39 cellular contexts compared by ENCODE assay signal in the genomic region with DNA sequence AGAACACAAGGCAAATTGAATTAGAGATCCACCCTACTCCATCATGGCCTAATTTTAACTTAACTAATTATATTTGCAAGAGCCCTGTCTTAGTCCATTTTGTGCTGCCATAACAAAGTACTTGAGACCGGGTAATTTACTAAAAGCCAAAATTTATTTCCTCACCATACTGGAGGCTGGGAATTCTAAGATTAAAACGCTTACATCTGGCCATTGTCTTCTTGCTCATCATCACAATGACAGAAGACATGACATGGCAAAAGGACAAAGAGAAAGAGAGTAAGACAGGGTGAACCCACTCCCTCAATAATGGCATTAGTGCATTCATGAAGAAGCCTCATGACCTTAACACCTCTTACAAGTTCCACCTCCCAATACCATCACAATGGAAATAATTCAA.
"Had no signal": no experiment of that assay in that cellular context is flagged by ENCODE, and none has a peak within 500 bp of the region (broad histone marks: within the 10 kb centered on the region; RNA-seq: fewer than 3 reads in every experiment).

No MANE protein-coding gene starts in this region.

- H3K4me1 ChIP-seq: adrenal gland, ascending aorta, body of pancreas, breast epithelium had no signal

- H3K4me3 Mint-ChIP-seq: activated naive CD4-positive, alpha-beta T cell treated with anti-CD3 and anti-CD28 coated beads for 36 hours; activated naive CD4-positive, alpha-beta T cell treated with anti-CD3 and anti-CD28 coated beads, Interleukin-2, amount 10 ng/mL, durations not matched to agents 7 days and 5 days; activated naive CD4-positive, alpha-beta T cell treated with anti-CD3 and anti-CD28 coated beads, Interleukin-2, amount 50 U/mL, for 24 hours; activated naive CD8-positive, alpha-beta T cell; activated naive CD8-positive, alpha-beta T cell treated with anti-CD3 and anti-CD28 coated beads for 36 hours; activated naive CD8-positive, alpha-beta T cell treated with anti-CD3 and anti-CD28 coated beads, Interleukin-2, amount 10 ng/mL, durations not matched to agents 7 days and 5 days; activated naive CD8-positive, alpha-beta T cell treated with anti-CD3 and anti-CD28 coated beads, Interleukin-2, amount 50 U/mL, for 24 hours; activated T-cell treated with anti-CD3 and anti-CD28 coated beads, Interleukin-2, amount 50 U/mL, for 24 hours; activated T-cell treated with anti-CD3 and anti-CD28 coated beads, Interleukin-2, amount 50 U/mL, for 4 hours; activated T-cell treated with anti-CD3 and anti-CD28 coated beads, Interleukin-2, amount 50 U/mL, for 72 hours; activated T-helper 1 cell treated with anti-CD3 and anti-CD28 coated beads, Interleukin-12 subunit alpha, Interleukin-12 subunit beta, Interleukin-2, Interleukin-4 antibody, amounts not matched to agents 30 ng/mL and 10 ng/mL and 1 ng/mL, durations not matched to agents 14 hours and 24 hours and 36 hours; activated T-helper 17 cell treated with anti-CD3 and anti-CD28 coated beads, Interleukin-2, amount 50 U/mL, for 72 hours; brain; central memory CD8-positive, alpha-beta T cell had no signal

- H3K36me3 ChIP-seq: adrenal gland, ascending aorta, brain microvascular endothelial cell, breast epithelium, cardiac muscle cell had no signal

- H3K27me3 Mint-ChIP-seq: activated naive CD4-positive, alpha-beta T cell treated with anti-CD3 and anti-CD28 coated beads, Interleukin-2, amount 10 ng/mL, durations not matched to agents 7 days and 5 days; activated naive CD4-positive, alpha-beta T cell treated with anti-CD3 and anti-CD28 coated beads, Interleukin-2, amount 50 U/mL, for 24 hours; activated naive CD8-positive, alpha-beta T cell; activated naive CD8-positive, alpha-beta T cell treated with anti-CD3 and anti-CD28 coated beads for 36 hours; activated naive CD8-positive, alpha-beta T cell treated with anti-CD3 and anti-CD28 coated beads, Interleukin-2, amount 10 ng/mL, durations not matched to agents 7 days and 5 days; activated naive CD8-positive, alpha-beta T cell treated with anti-CD3 and anti-CD28 coated beads, Interleukin-2, amount 50 U/mL, for 24 hours; activated T-cell treated with anti-CD3 and anti-CD28 coated beads, Interleukin-2, amount 50 U/mL, for 24 hours; activated T-helper 17 cell treated with anti-CD3 and anti-CD28 coated beads, Interleukin-2, amount 50 U/mL, for 72 hours; brain; central memory CD8-positive, alpha-beta T cell had no signal

- H3K27me3 ChIP-seq: adrenal gland, ascending aorta, body of pancreas, brain microvascular endothelial cell, breast epithelium, cardiac muscle cell had no signal

- H3K4me3 ChIP-seq: adrenal gland, ascending aorta, body of pancreas, breast epithelium, cardiac muscle cell had no signal

- DNase-seq: activated effector memory CD4-positive, alpha-beta T cell treated with anti-CD3 and anti-CD28 coated beads, Interleukin-2, amount 50 U/mL, for 16 hours; activated effector memory CD4-positive, alpha-beta T cell treated with Interleukin-2 at 50 U/mL for 16 hours; activated gamma-delta T cell; activated gamma-delta T cell treated with Interleukin-2 at 50 U/mL for 16 hours; activated naive CD4-positive, alpha-beta T cell; activated naive CD4-positive, alpha-beta T cell treated with anti-CD3 and anti-CD28 coated beads for 36 hours; activated naive CD4-positive, alpha-beta T cell treated with anti-CD3 and anti-CD28 coated beads, Interleukin-2, amount 10 ng/mL, durations not matched to agents 7 days and 5 days; activated naive CD4-positive, alpha-beta T cell treated with anti-CD3 and anti-CD28 coated beads, Interleukin-2, amount 50 U/mL, for 16 hours; activated naive CD4-positive, alpha-beta T cell treated with Interleukin-2 at 50 U/mL for 16 hours; activated naive CD8-positive, alpha-beta T cell treated with anti-CD3 and anti-CD28 coated beads for 36 hours; activated naive CD8-positive, alpha-beta T cell treated with anti-CD3 and anti-CD28 coated beads, Interleukin-2, amount 10 ng/mL, durations not matched to agents 7 days and 5 days; activated naive CD8-positive, alpha-beta T cell treated with anti-CD3 and anti-CD28 coated beads, Interleukin-2, amount 50 U/mL, for 24 hours; activated T-cell treated with anti-CD3 and anti-CD28 coated beads, Interleukin-2, amount 50 U/mL, for 24 hours; activated T-cell treated with anti-CD3 and anti-CD28 coated beads, Interleukin-2, amount 50 U/mL, for 4 hours; activated T-cell treated with anti-CD3 and anti-CD28 coated beads, Interleukin-2, amount 50 U/mL, for 48 hours; activated T-cell treated with anti-CD3 and anti-CD28 coated beads, Interleukin-2, amount 50 U/mL, for 72 hours; adrenal gland; amniotic stem cell; amygdala; anterior cingulate cortex; aorta; body of pancreas; brain microvascular endothelial cell; caudate nucleus; central memory CD4-positive, alpha-beta T cell; cerebellar nuclear complex had no signal

- FAIRE-seq: astrocyte, bronchial epithelial cell had no signal

- ATAC-seq: activated naive CD4-positive, alpha-beta T cell treated with anti-CD3 and anti-CD28 coated beads, Interleukin-2, amount 50 U/mL, for 72 hours; activated naive CD8-positive, alpha-beta T cell treated with anti-CD3 and anti-CD28 coated beads, Interleukin-2, amount 50 U/mL, for 24 hours; activated T-cell treated with anti-CD3 and anti-CD28 coated beads, Interleukin-2, amount 50 U/mL, for 4 hours; activated T-cell treated with anti-CD3 and anti-CD28 coated beads, Interleukin-2, amount 50 U/mL, for 72 hours; activated T-helper 17 cell treated with anti-CD3 and anti-CD28 coated beads, Interleukin-2, amount 50 U/mL, for 72 hours; body of pancreas had no signal

- H3K27ac ChIP-seq: adrenal gland, ascending aorta, body of pancreas, brain microvascular endothelial cell, breast epithelium, cardiac muscle cell had no signal

- H3K4me1 Mint-ChIP-seq: activated naive CD4-positive, alpha-beta T cell treated with anti-CD3 and anti-CD28 coated beads, Interleukin-2, amount 10 ng/mL, durations not matched to agents 7 days and 5 days; activated naive CD4-positive, alpha-beta T cell treated with anti-CD3 and anti-CD28 coated beads, Interleukin-2, amount 50 U/mL, for 24 hours; activated naive CD8-positive, alpha-beta T cell treated with anti-CD3 and anti-CD28 coated beads for 36 hours; activated naive CD8-positive, alpha-beta T cell treated with anti-CD3 and anti-CD28 coated beads, Interleukin-2, amount 10 ng/mL, durations not matched to agents 7 days and 5 days; activated naive CD8-positive, alpha-beta T cell treated with anti-CD3 and anti-CD28 coated beads, Interleukin-2, amount 50 U/mL, for 24 hours; activated T-helper 17 cell treated with anti-CD3 and anti-CD28 coated beads, Interleukin-2, amount 50 U/mL, for 72 hours; brain; central memory CD8-positive, alpha-beta T cell had no signal

- H3K9me3 Mint-ChIP-seq: activated naive CD4-positive, alpha-beta T cell treated with anti-CD3 and anti-CD28 coated beads for 36 hours; activated naive CD4-positive, alpha-beta T cell treated with anti-CD3 and anti-CD28 coated beads, Interleukin-2, amount 10 ng/mL, durations not matched to agents 7 days and 5 days; activated naive CD4-positive, alpha-beta T cell treated with anti-CD3 and anti-CD28 coated beads, Interleukin-2, amount 50 U/mL, for 24 hours; activated naive CD8-positive, alpha-beta T cell treated with anti-CD3 and anti-CD28 coated beads for 36 hours; activated naive CD8-positive, alpha-beta T cell treated with anti-CD3 and anti-CD28 coated beads, Interleukin-2, amount 10 ng/mL, durations not matched to agents 7 days and 5 days; activated T-helper 1 cell treated with anti-CD3 and anti-CD28 coated beads, Interleukin-12 subunit alpha, Interleukin-12 subunit beta, Interleukin-2, Interleukin-4 antibody, amounts not matched to agents 30 ng/mL and 10 ng/mL and 1 ng/mL, durations not matched to agents 14 hours and 24 hours and 36 hours; activated T-helper 17 cell treated with anti-CD3 and anti-CD28 coated beads, Interleukin-2, amount 50 U/mL, for 72 hours; activated T-helper 2 cell treated with anti-CD3 and anti-CD28 coated beads, Interferon-gamma antibody, Interleukin-2, Interleukin-4, amounts not matched to agents 10 μg/mL and 5 μg/mL and 100 μg/mL, durations not matched to agents 14 hours and 24 hours and 36 hours; brain had no signal

- H3K9me3 ChIP-seq: ascending aorta, body of pancreas had no signal

- H3K36me3 Mint-ChIP-seq: activated naive CD4-positive, alpha-beta T cell treated with anti-CD3 and anti-CD28 coated beads, Interleukin-2, amount 10 ng/mL, durations not matched to agents 7 days and 5 days; activated naive CD4-positive, alpha-beta T cell treated with anti-CD3 and anti-CD28 coated beads, Interleukin-2, amount 50 U/mL, for 24 hours; activated naive CD4-positive, alpha-beta T cell treated with anti-CD3 and anti-CD28 coated beads, Interleukin-2, amount 50 U/mL, for 72 hours; activated naive CD8-positive, alpha-beta T cell; activated naive CD8-positive, alpha-beta T cell treated with anti-CD3 and anti-CD28 coated beads for 36 hours; activated naive CD8-positive, alpha-beta T cell treated with anti-CD3 and anti-CD28 coated beads, Interleukin-2, amount 10 ng/mL, durations not matched to agents 7 days and 5 days; brain had no signal

- H3K27ac Mint-ChIP-seq: activated naive CD4-positive, alpha-beta T cell treated with anti-CD3 and anti-CD28 coated beads for 36 hours; activated naive CD4-positive, alpha-beta T cell treated with anti-CD3 and anti-CD28 coated beads, Interleukin-2, amount 10 ng/mL, durations not matched to agents 7 days and 5 days; activated naive CD4-positive, alpha-beta T cell treated with anti-CD3 and anti-CD28 coated beads, Interleukin-2, amount 50 U/mL, for 24 hours; activated naive CD4-positive, alpha-beta T cell treated with anti-CD3 and anti-CD28 coated beads, Interleukin-2, amount 50 U/mL, for 72 hours; activated naive CD8-positive, alpha-beta T cell; activated naive CD8-positive, alpha-beta T cell treated with anti-CD3 and anti-CD28 coated beads for 36 hours; activated naive CD8-positive, alpha-beta T cell treated with anti-CD3 and anti-CD28 coated beads, Interleukin-2, amount 10 ng/mL, durations not matched to agents 7 days and 5 days; activated naive CD8-positive, alpha-beta T cell treated with anti-CD3 and anti-CD28 coated beads, Interleukin-2, amount 50 U/mL, for 24 hours; activated T-cell treated with anti-CD3 and anti-CD28 coated beads, Interleukin-2, amount 50 U/mL, for 24 hours; activated T-cell treated with anti-CD3 and anti-CD28 coated beads, Interleukin-2, amount 50 U/mL, for 72 hours; activated T-helper 1 cell treated with anti-CD3 and anti-CD28 coated beads, Interleukin-12 subunit alpha, Interleukin-12 subunit beta, Interleukin-2, Interleukin-4 antibody, amounts not matched to agents 30 ng/mL and 10 ng/mL and 1 ng/mL, durations not matched to agents 14 hours and 24 hours and 36 hours; activated T-helper 17 cell treated with anti-CD3 and anti-CD28 coated beads, Interleukin-2, amount 50 U/mL, for 72 hours; activated T-helper 2 cell treated with anti-CD3 and anti-CD28 coated beads, Interferon-gamma antibody, Interleukin-2, Interleukin-4, amounts not matched to agents 10 μg/mL and 5 μg/mL and 100 μg/mL, durations not matched to agents 14 hours and 24 hours and 36 hours; brain had no signal
